13 cellular contexts compared by ENCODE assay signal in the genomic region with DNA sequence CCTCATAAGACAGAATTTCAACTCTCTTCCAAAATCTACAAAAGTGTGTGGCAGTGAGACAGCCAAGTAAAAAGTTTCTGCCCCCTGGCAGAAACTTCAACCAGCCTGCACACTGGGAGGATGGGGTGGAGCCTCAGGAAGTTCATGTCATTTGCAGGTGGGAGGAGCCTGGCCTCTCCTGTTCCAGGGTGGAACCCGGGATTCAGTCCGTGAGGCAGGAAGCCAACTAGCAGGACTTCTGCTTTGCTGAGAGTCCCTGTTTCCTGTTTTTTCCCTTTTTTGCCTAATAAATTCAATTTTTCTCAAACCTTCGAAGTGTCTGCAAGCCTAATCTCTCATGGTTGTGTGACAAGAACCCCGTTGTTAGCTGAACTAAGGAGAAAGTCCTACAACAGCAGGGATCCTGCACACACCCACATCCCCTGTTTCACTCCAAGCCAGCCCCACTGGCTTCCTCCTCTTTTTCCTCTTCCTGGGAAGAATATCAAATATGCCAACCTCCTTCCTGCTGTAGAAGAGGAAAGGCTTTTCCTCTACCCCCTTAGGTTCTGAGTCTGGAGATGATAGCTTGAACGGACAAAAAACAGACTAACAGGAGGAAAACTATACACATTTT.
DNase-seq lines count a peak whose midpoint lies in the region; ATAC-seq, FAIRE-seq and TF ChIP-seq lines count a peak whose summit lies in the region.
"Had no signal": no experiment of that assay in that cellular context is flagged by ENCODE, and none has a peak within 500 bp of the region (broad histone marks: within the 10 kb centered on the region; RNA-seq: fewer than 3 reads in every experiment).

No MANE protein-coding gene starts in this region.

- H3K27me3 ChIP-seq in testis (no peaks in the 10 kb centered on the region), prostate gland (replicated peaks; ENCODE audit: insufficient read depth) (no peaks in the 10 kb centered on the region)

- DNase-seq in M059J (ENCODE audit: low read depth) (peak; percentile 63), dermis microvascular lymphatic vessel endothelial cell (ENCODE audit: low read depth in 2 of 2) (peak; percentile 30 to 33), left lobe of liver (ENCODE audit: low spot score) (peak; percentile 51), testis (peak; percentile 82), prostate gland (ENCODE audit: low spot score) (no peak), frontal cortex (ENCODE audit: low spot score in 2 of 2) (no peak)
- DNase-seq in activated naive CD4-positive, alpha-beta T cell treated with anti-CD3 and anti-CD28 coated beads, Interleukin-2, amount 10 ng/mL, durations not matched to agents 7 days and 5 days, result no peak
- DNase-seq: activated CD4-positive, alpha-beta T cell treated with anti-CD3 and anti-CD28 coated beads, Interleukin-2, amount 10 ng/mL, durations not matched to agents 7 days and 5 days; NCI-H1092 treated with DMSO at 0.1 percent for 48 hours had no signal

- CTCF ChIA-PET in activated naive CD4-positive, alpha-beta T cell treated with anti-CD3 and anti-CD28 coated beads, Interleukin-2, amount 10 ng/mL, durations not matched to agents 7 days and 5 days (lab: Charles Lee), result no interaction called here

- peak overlapping the region in 1 of 2 donors; percentile 81 for H3K27ac ChIP-seq in testis
- H3K27ac ChIP-seq in prostate gland, result no peak overlapping the region
- H3K27ac ChIP-seq: RWPE1 had no signal

- H3K4me3 ChIP-seq in testis (no peak overlapping the region), prostate gland (no peak overlapping the region)

- H3K4me1 ChIP-seq in testis, result peaks cover 21% of the 10 kb centered on the region
- peaks cover 1% of the 10 kb centered on the region for H3K4me1 ChIP-seq in prostate gland (replicated peaks)

- no peak overlapping the region for H3K27ac Mint-ChIP-seq in activated naive CD4-positive, alpha-beta T cell treated with anti-CD3 and anti-CD28 coated beads, Interleukin-2, amount 10 ng/mL, durations not matched to agents 7 days and 5 days
- H3K27ac Mint-ChIP-seq: activated CD4-positive, alpha-beta T cell treated with anti-CD3 and anti-CD28 coated beads, Interleukin-2, amount 10 ng/mL, durations not matched to agents 7 days and 5 days; memory B cell had no signal

- TF ChIP-seq POLR2A in testis (IDR thresholded peaks at IDR 0.05) (no peak), prostate gland (IDR thresholded peaks at IDR 0.05) (no peak)

- ATAC-seq in left lobe of liver (peak; percentile 73), GM19023 (IDR thresholded peaks at IDR 0.05; ENCODE audit: unreplicated experiment) (no peak)

- intact Hi-C loops in testis (cut with DNase I; ENCODE audit: low total_unique reads) (no loop called here), prostate gland (cut with DNase I) (no loop called here)

- no peak for FAIRE-seq in frontal cortex (lab: Jason Lieb, UNC)

- H3K36me3 Mint-ChIP-seq in activated naive CD4-positive, alpha-beta T cell treated with anti-CD3 and anti-CD28 coated beads, Interleukin-2, amount 10 ng/mL, durations not matched to agents 7 days and 5 days, result no peaks in the 10 kb centered on the region
- H3K36me3 Mint-ChIP-seq: memory B cell had no signal

- no peaks in the 10 kb centered on the region for H3K4me1 Mint-ChIP-seq in activated naive CD4-positive, alpha-beta T cell treated with anti-CD3 and anti-CD28 coated beads, Interleukin-2, amount 10 ng/mL, durations not matched to agents 7 days and 5 days
- H3K4me1 Mint-ChIP-seq: activated CD4-positive, alpha-beta T cell treated with anti-CD3 and anti-CD28 coated beads, Interleukin-2, amount 10 ng/mL, durations not matched to agents 7 days and 5 days; memory B cell had no signal

- H3K4me3 Mint-ChIP-seq in activated naive CD4-positive, alpha-beta T cell treated with anti-CD3 and anti-CD28 coated beads, Interleukin-2, amount 10 ng/mL, durations not matched to agents 7 days and 5 days, result no peak overlapping the region
- H3K4me3 Mint-ChIP-seq: activated CD4-positive, alpha-beta T cell treated with anti-CD3 and anti-CD28 coated beads, Interleukin-2, amount 10 ng/mL, durations not matched to agents 7 days and 5 days; brain; memory B cell had no signal

- no peaks in the 10 kb centered on the region for H3K9me3 ChIP-seq in testis
- H3K9me3 ChIP-seq in prostate gland, result no peaks in the 10 kb centered on the region

- H3K36me3 ChIP-seq in testis (ENCODE audit: low read depth, missing control alignments), result no peaks in the 10 kb centered on the region
- no peaks in the 10 kb centered on the region for H3K36me3 ChIP-seq in prostate gland

- no peaks in the 10 kb centered on the region for H3K9me3 Mint-ChIP-seq in activated naive CD4-positive, alpha-beta T cell treated with anti-CD3 and anti-CD28 coated beads, Interleukin-2, amount 10 ng/mL, durations not matched to agents 7 days and 5 days
- H3K9me3 Mint-ChIP-seq: memory B cell had no signal

- peaks cover 3% of the 10 kb centered on the region for H3K27me3 Mint-ChIP-seq in activated naive CD4-positive, alpha-beta T cell treated with anti-CD3 and anti-CD28 coated beads, Interleukin-2, amount 10 ng/mL, durations not matched to agents 7 days and 5 days

- 38 to 42% methylated on average over 5 of the region's 5 CpGs for WGBS in testis, 2 donors
- WGBS in prostate gland, result 50% methylated on average over 5 of the region's 5 CpGs

- TF ChIP-seq CTCF in testis (IDR thresholded peaks at IDR 0.05) (no peak), prostate gland (IDR thresholded peaks at IDR 0.05) (no peak)

Comparison
In these comparisons a context has a peak if more than half of its experiments do, and no peak if none do; other contexts are left out.
1. DNase-seq: peak in M059J (single experiment), dermis microvascular lymphatic vessel endothelial cell (2 of 2), left lobe of liver (single experiment) and testis (single experiment); none in activated naive CD4-positive, alpha-beta T cell treated with anti-CD3 and anti-CD28 coated beads, Interleukin-2, amount 10 ng/mL, durations not matched to agents 7 days and 5 days (single experiment), prostate gland (single experiment) and frontal cortex (0 of 2).